16 cellular contexts compared by ENCODE assay signal in genomic region chr17:48155889-48156670, GRCh38. TPM values are rescaled to one million over a fixed set of nuclear protein-coding genes. Genes with fewer than 3 reads are reported as not detected.
DNase-seq lines count a peak whose midpoint lies in the region; ATAC-seq and TF ChIP-seq lines count a peak whose summit lies in the region.
"Had no signal": no experiment of that assay in that cellular context is flagged by ENCODE, and none has a peak within 500 bp of the region (broad histone marks: within the 10 kb centered on the region; RNA-seq: fewer than 3 reads in every experiment).

No MANE protein-coding gene starts in this region.

- H3K27me3 ChIP-seq in H9 (ENCODE audit: insufficient read depth, low read length) (peaks cover 2% of the 10 kb centered on the region), SJCRH30 (no peaks in the 10 kb centered on the region), heart right ventricle (peaks cover 0 to 53% (median 45%) of the 10 kb centered on the region in 7 donors), stomach (peaks cover 0 to 36% (median 0%) of the 10 kb centered on the region in 3 donors)

- no peak overlapping the region for H2BK120ac ChIP-seq in H9 (ENCODE audit: low read depth, low read length, poor library complexity, severe bottlenecking)

- H3K4me2 ChIP-seq in H9 (ENCODE audit: insufficient read depth, insufficient read length, low read length), result no peak overlapping the region
- H3K4me2 ChIP-seq: BLaER1 had no signal

- H3T11ph ChIP-seq in H9 (ENCODE audit: low read length), result no peak overlapping the region

- H3K4ac ChIP-seq in H9 (ENCODE audit: low read depth, low read length), result no peak overlapping the region

- H3K79me2 ChIP-seq in H9 (ENCODE audit: insufficient read depth, low read length), result no peaks in the 10 kb centered on the region

- H3K4me3 ChIP-seq in SJCRH30 (peak overlapping the region; percentile 22), heart right ventricle (no peak overlapping the region), stomach (no peak overlapping the region)
- H3K4me3 ChIP-seq: BLaER1, left lung, tibial nerve had no signal

- H3K36me3 Mint-ChIP-seq in H9 (ENCODE audit: insufficient read depth in 1 of 3, low read depth in 3 of 3), result no peaks in the 10 kb centered on the region; a peak in 1 of 7 replicates
- no peaks in the 10 kb centered on the region for H3K36me3 Mint-ChIP-seq in nephron (ENCODE audit: low read depth)

- peak; percentile 61 for DNase-seq in H9
- DNase-seq in NCI-H187 (lab: John Stamatoyannopoulos, UW), result peak; percentile 29 to 39
- DNase-seq in SJCRH30, result peak; percentile 45 to 66
- no peak for DNase-seq in heart right ventricle
- DNase-seq in LoVo (ENCODE audit: low spot score), result no peak
- DNase-seq in stomach, result no peak
- DNase-seq: activated B cell treated with CpG ODN at 0.5 μM for 24 hours, DND-41, foreskin keratinocyte, left lung, NCI-H1930, T-helper 2 cell had no signal

- H4K20me1 ChIP-seq in H9 (ENCODE audit: control insufficient read depth, insufficient read depth, insufficient read length), result no peaks in the 10 kb centered on the region
- H4K20me1 ChIP-seq: BLaER1 had no signal

- H2BK15ac ChIP-seq in H9 (ENCODE audit: low read depth, low read length), result no peak overlapping the region

- no peak overlapping the region for H3K18ac ChIP-seq in H9 (ENCODE audit: insufficient read length, low read depth, low read length)

- H3K4me1 Mint-ChIP-seq in H9, result peaks cover 45 to 46% of the 10 kb centered on the region in 2 experiments
- peaks cover 48% of the 10 kb centered on the region for H3K4me1 Mint-ChIP-seq in nephron
- H3K4me1 Mint-ChIP-seq: activated B cell treated with CpG ODN at 0.5 μM for 24 hours had no signal

- no peak for TF ChIP-seq EP300 in stomach (IDR thresholded peaks at IDR 0.05)

- no peak overlapping the region for H3K23ac ChIP-seq in H9 (ENCODE audit: insufficient read length, low read depth, low read length)

- H3K56ac ChIP-seq in H9 (ENCODE audit: insufficient read length, low read depth, low read length), result no peak overlapping the region

- H3K4me3 Mint-ChIP-seq in H9 (peak overlapping the region in 1 of 2 experiments; percentile 46; a peak in 2 of 5 replicates), nephron (peak overlapping the region in 2 of 3 experiments; percentile 32 to 46)
- H3K4me3 Mint-ChIP-seq: activated B cell treated with CpG ODN at 0.5 μM for 24 hours had no signal

- no CpG with 5 or more reads among the region's 21 CpGs for WGBS in H9 (ENCODE audit: extremely low coverage, insufficient read length, low lambda C conversion rate)
- 60 to 61% methylated on average over 21 of the region's 21 CpGs for WGBS in heart right ventricle, 2 donors
- WGBS in stomach, 5 donors, result 67 to 78% (median 74%) methylated on average over 21 of the region's 21 CpGs

- peaks cover 28% of the 10 kb centered on the region for H3K27me3 Mint-ChIP-seq in H9 (ENCODE audit: low read depth)
- peaks cover 34% of the 10 kb centered on the region for H3K27me3 Mint-ChIP-seq in nephron (ENCODE audit: low read depth)
- H3K27me3 Mint-ChIP-seq: activated B cell treated with CpG ODN at 0.5 μM for 24 hours had no signal

- intact Hi-C loops in heart right ventricle (cut with DNase I) (loop anchor here in 3 of 10 donors (10.0 kb wide), 1 partner anchor 459 kb away; the partner anchor contains the start of genes HOXB7 (in 3 of the 3) and HOXB8 (in 3 of the 3)), stomach (cut with DNase I; ENCODE audit: low total_unique reads) (no loop called here)

- no peak overlapping the region for H3K14ac ChIP-seq in H9 (ENCODE audit: insufficient read depth, low read length)

- H3K79me1 ChIP-seq in H9 (ENCODE audit: insufficient read depth, low read depth, low read length, poor library complexity, severe bottlenecking), result no peaks in the 10 kb centered on the region

- no peak overlapping the region for H4K8ac ChIP-seq in H9 (replicated peaks; ENCODE audit: insufficient read length, low read depth, low read length)

- no peaks in the 10 kb centered on the region for H3K23me2 ChIP-seq in H9 (ENCODE audit: insufficient read length, low read depth, low read length, poor library complexity, severe bottlenecking)

- no peak overlapping the region for H2BK12ac ChIP-seq in H9 (ENCODE audit: insufficient read length, low read depth, low read length)

- no peak for TF ChIP-seq POLR2A in stomach (IDR thresholded peaks at IDR 0.05)

- no peak overlapping the region for H2AK5ac ChIP-seq in H9 (ENCODE audit: insufficient read length, low read length)

- no peak overlapping the region for H2AFZ ChIP-seq in H9 (ENCODE audit: low read length)

- ATAC-seq in heart right ventricle, result no peak
- ATAC-seq: foreskin keratinocyte, left lung had no signal

- H3K9me3 Mint-ChIP-seq in H9 (peaks cover 2% of the 10 kb centered on the region in 2 experiments; a peak in 2 of 5 replicates), nephron (no peaks in the 10 kb centered on the region)
- H3K9me3 Mint-ChIP-seq: activated B cell treated with CpG ODN at 0.5 μM for 24 hours had no signal

- no peak overlapping the region for H2BK20ac ChIP-seq in H9 (ENCODE audit: low read depth, low read length, poor library complexity, severe bottlenecking)

- TF ChIP-seq CTCF in H9 (conservative IDR thresholded peaks at IDR 0.05) (no peak), nephron (IDR thresholded peaks at IDR 0.05; ENCODE audit: unreplicated experiment in 3 of 3) (no peak), heart right ventricle (IDR thresholded peaks at IDR 0.05) (no peak), stomach (IDR thresholded peaks at IDR 0.05) (no peak)

- no peaks in the 10 kb centered on the region for H3K36me3 ChIP-seq in SJCRH30
- H3K36me3 ChIP-seq in heart right ventricle, result no peaks in the 10 kb centered on the region
- no peaks in the 10 kb centered on the region for H3K36me3 ChIP-seq in stomach
- H3K36me3 ChIP-seq: BLaER1, left lung, tibial nerve had no signal

- H3K27ac Mint-ChIP-seq in H9 (peak overlapping the region in 2 of 3 experiments; percentile 35 to 46; a peak in 2 of 7 replicates), nephron (peak overlapping the region; percentile 29 to 76 (median 66))
- H3K27ac Mint-ChIP-seq: activated B cell treated with CpG ODN at 0.5 μM for 24 hours had no signal

- peaks cover 9% of the 10 kb centered on the region for H3K4me1 ChIP-seq in H9 (ENCODE audit: insufficient read depth, low read length)
- H3K4me1 ChIP-seq in SJCRH30, result peaks cover 42% of the 10 kb centered on the region
- no peaks in the 10 kb centered on the region for H3K4me1 ChIP-seq in heart right ventricle
- H3K4me1 ChIP-seq in stomach, result peaks cover 0 to 27% (median 6%) of the 10 kb centered on the region in 4 donors
- H3K4me1 ChIP-seq: BLaER1, foreskin keratinocyte, tibial nerve had no signal

- no peak overlapping the region for H2BK5ac ChIP-seq in H9 (ENCODE audit: insufficient read length, low read length)

- no peak overlapping the region for H3K9ac ChIP-seq in H9 (ENCODE audit: extremely low read depth, insufficient read length, low read length)
- H3K9ac ChIP-seq: BLaER1 had no signal

- H3K27ac ChIP-seq in H9 (ENCODE audit: insufficient read length, low read depth, low read length), result no peak overlapping the region
- H3K27ac ChIP-seq in SJCRH30, result no peak overlapping the region
- no peak overlapping the region for H3K27ac ChIP-seq in heart right ventricle
- no peak overlapping the region for H3K27ac ChIP-seq in stomach
- H3K27ac ChIP-seq: BLaER1, foreskin keratinocyte, HL-60, left lung, tibial nerve had no signal

- no peaks in the 10 kb centered on the region for H3K9me3 ChIP-seq in H9 (ENCODE audit: control insufficient read depth, low read depth, low read length)
- H3K9me3 ChIP-seq in SJCRH30 (replicated peaks), result no peaks in the 10 kb centered on the region
- H3K9me3 ChIP-seq in heart right ventricle, result no peaks in the 10 kb centered on the region
- no peaks in the 10 kb centered on the region for H3K9me3 ChIP-seq in stomach
- H3K9me3 ChIP-seq: BLaER1, left lung, tibial nerve had no signal

- H4K5ac ChIP-seq in H9 (ENCODE audit: insufficient read length, low read depth, low read length), result no peak overlapping the region

- H4K91ac ChIP-seq in H9 (ENCODE audit: insufficient read length, low read depth, low read length), result no peak overlapping the region

RNA-seq across cellular contexts. Expression of gene SNX11, which starts 48.5 kb away (rescaled TPM):
- total RNA-seq in H9 (2021), result 20.0 and 21.7 TPM in 2 replicates
- 15.3 and 16.1 TPM in 2 replicates for total RNA-seq in SJCRH30 (2014; rRNA removed; shearing (Covaris generic))
- 10 to 100 TPM in 9 of 10 donors, 1 to 10 TPM in 1; 7.2 to 17.0 (median 12.3) TPM for total RNA-seq in heart right ventricle
- 10 to 100 TPM in 1 of 2 donors, 1 to 10 TPM in 1; 7.1 to 17.1 TPM for polyA plus RNA-seq in heart right ventricle
- total RNA-seq in stomach, result 10 to 100 TPM in 3 of 5 donors, 1 to 10 TPM in 2; 3.5 to 35.7 (median 13.8) TPM
- polyA plus RNA-seq in stomach, result 10 to 100 TPM; 13.2 to 16.8 (median 14.4) TPM

RNA-seq across cellular contexts. Expression of gene CBX1, which starts 54.8 kb away (rescaled TPM):
- total RNA-seq in H9 (2021), result 155 and 158 TPM in 2 replicates
- total RNA-seq in SJCRH30 (2014; rRNA removed; shearing (Covaris generic)), result 148 and 149 TPM in 2 replicates
- 10 to 100 TPM; 30.3 to 40.8 (median 35.9) TPM for total RNA-seq in heart right ventricle
- polyA plus RNA-seq in heart right ventricle, result 10 to 100 TPM; 19.8 to 38.8 TPM
- 10 to 100 TPM; 12.8 to 65.6 (median 40.3) TPM for total RNA-seq in stomach
- polyA plus RNA-seq in stomach, result 10 to 100 TPM; 21.3 to 27.3 (median 23.4) TPM

Comparison
In these comparisons a context has a peak if more than half of its experiments do, and no peak if none do; other contexts are left out.
1. DNase-seq: peak in H9 (single experiment), NCI-H187 (2 of 2) and SJCRH30 (2 of 2); none in heart right ventricle (0 of 2), LoVo (single experiment) and stomach (single experiment).